ENCODE assay signal across 11 cellular contexts in genomic region chr1:6547301-6547700, GRCh38. TPM values are rescaled to one million over a fixed set of nuclear protein-coding genes. Genes with fewer than 3 reads are reported as not detected.
DNase-seq lines count a peak whose midpoint lies in the region; ATAC-seq and TF ChIP-seq lines count a peak whose summit lies in the region.
"Had no signal": no experiment of that assay in that cellular context is flagged by ENCODE, and none has a peak within 500 bp of the region (broad histone marks: within the 10 kb centered on the region; RNA-seq: fewer than 3 reads in every experiment).

No MANE protein-coding gene starts in this region.

- H3K9me3 ChIP-seq in CD4-positive, alpha-beta T cell (ENCODE audit: control insufficient read depth, low read length) = no peaks in the 10 kb centered on the region
- no peaks in the 10 kb centered on the region for H3K9me3 ChIP-seq in HCT116 (ENCODE audit: control insufficient read depth in 1 of 2, insufficient read depth in 1 of 2, low read depth in 1 of 2, low read length in 2 of 2)

- no peak for TF ChIP-seq CTCF in CD4-positive, alpha-beta T cell (IDR thresholded peaks at IDR 0.05)
- TF ChIP-seq CTCF in HCT116 (IDR thresholded peaks at IDR 0.05 in 2 of 3, conservative IDR thresholded peaks at IDR 0.05 in 1 of 3; ENCODE audit: borderline replicate concordance in 1 of 3, insufficient read depth in 1 of 3, low read depth in 2 of 3, low read length in 2 of 3) = peak in 1 of 3 experiments; percentile 21; a peak in 2 of 6 replicates

- no peaks in the 10 kb centered on the region for H3K9me2 ChIP-seq in HCT116 (ENCODE audit: insufficient read depth)

- peak; percentile 44 for TF ChIP-seq RAD21 in HCT116 (IDR thresholded peaks at IDR 0.05; ENCODE audit: low read depth)

- no peak overlapping the region for H3K9ac ChIP-seq in HCT116 (ENCODE audit: low read length)

- no peaks in the 10 kb centered on the region for H3K27me3 Mint-ChIP-seq in CD4-positive, alpha-beta T cell
- no peaks in the 10 kb centered on the region for H3K27me3 Mint-ChIP-seq in activated naive CD8-positive, alpha-beta T cell treated with anti-CD3 and anti-CD28 coated beads, Interleukin-2, amount 50 U/mL, for 24 hours
- H3K27me3 Mint-ChIP-seq: naive B cell had no signal

- intact Hi-C loops in CD4-positive, alpha-beta T cell (cut with DNase I, micrococcal nuclease) = no loop called here
- intact Hi-C loops in HCT116 (cut with micrococcal nuclease) = loop anchor here (1.0 kb wide), 1 partner anchor 94 kb away; no protein-coding TSS in a partner anchor

- no peak for ATAC-seq in CD4-positive, alpha-beta T cell (ENCODE audit: poor library complexity)
- peak; percentile 53; the same call in 1 of the 2 replicates for ATAC-seq in HCT116
- ATAC-seq in activated naive CD8-positive, alpha-beta T cell treated with anti-CD3 and anti-CD28 coated beads, Interleukin-2, amount 50 U/mL, for 24 hours = no peak
- ATAC-seq in HG03095 (IDR thresholded peaks at IDR 0.05; ENCODE audit: unreplicated experiment) = no peak
- no peak for ATAC-seq in HG02852 (IDR thresholded peaks at IDR 0.05; ENCODE audit: unreplicated experiment)
- no peak for ATAC-seq in HG03196 (IDR thresholded peaks at IDR 0.05; ENCODE audit: unreplicated experiment)
- ATAC-seq: activated CD4-positive, CD25-positive, alpha-beta regulatory T cell treated with anti-CD3 and anti-CD28 coated beads, Interleukin-2, amount 50 U/mL, for 24 hours had no signal

- DNase-seq in CD4-positive, alpha-beta T cell = no peak
- DNase-seq in HCT116 (ENCODE audit: low read depth, low spot score) (peak; percentile 13), iris pigment epithelial cell (ENCODE audit: low read depth) (peak; percentile 36)
- DNase-seq in activated naive CD8-positive, alpha-beta T cell treated with anti-CD3 and anti-CD28 coated beads, Interleukin-2, amount 50 U/mL, for 24 hours = no peak
- DNase-seq: naive B cell, NCI-H69 had no signal

- H3K4me3 ChIP-seq in HCT116 (replicated peaks in 1 of 2; ENCODE audit: low read depth in 1 of 2, low read length in 2 of 2) = no peak overlapping the region
- H3K4me3 ChIP-seq: skin epidermis had no signal

- H2AFZ ChIP-seq in HCT116 (ENCODE audit: low read depth, low read length, poor library complexity, severe bottlenecking) = no peak overlapping the region

- H3K36me3 Mint-ChIP-seq in CD4-positive, alpha-beta T cell (ENCODE audit: low read depth) = peaks cover 64% of the 10 kb centered on the region
- peaks cover 43% of the 10 kb centered on the region for H3K36me3 Mint-ChIP-seq in activated naive CD8-positive, alpha-beta T cell treated with anti-CD3 and anti-CD28 coated beads, Interleukin-2, amount 50 U/mL, for 24 hours (ENCODE audit: low read depth)

- no peak for TF ChIP-seq POLR2A in HCT116 (IDR thresholded peaks at IDR 0.05; ENCODE audit: borderline replicate concordance, extremely low read depth, insufficient read depth, insufficient read length)

- H3K4me3 Mint-ChIP-seq in CD4-positive, alpha-beta T cell = no peak overlapping the region
- no peak overlapping the region for H3K4me3 Mint-ChIP-seq in activated naive CD8-positive, alpha-beta T cell treated with anti-CD3 and anti-CD28 coated beads, Interleukin-2, amount 50 U/mL, for 24 hours

- H3K27ac Mint-ChIP-seq in CD4-positive, alpha-beta T cell = peak overlapping the region; percentile 83
- peak overlapping the region; percentile 89 for H3K27ac Mint-ChIP-seq in activated naive CD8-positive, alpha-beta T cell treated with anti-CD3 and anti-CD28 coated beads, Interleukin-2, amount 50 U/mL, for 24 hours

- peaks cover 54% of the 10 kb centered on the region for H3K79me2 ChIP-seq in HCT116 (ENCODE audit: insufficient read depth, low read length)

- no peak overlapping the region for H3K4me2 ChIP-seq in HCT116 (ENCODE audit: low read length)

- no peaks in the 10 kb centered on the region for H3K4me1 ChIP-seq in HCT116 (ENCODE audit: control insufficient read depth in 1 of 2, insufficient read depth in 2 of 2, low read length in 2 of 2)

- peaks cover 12% of the 10 kb centered on the region; the same call in 1 of the 2 replicates for H4K20me1 ChIP-seq in HCT116 (ENCODE audit: insufficient read depth)

- peaks cover 38 to 51% of the 10 kb centered on the region in 2 experiments for H3K36me3 ChIP-seq in HCT116 (ENCODE audit: control insufficient read depth in 1 of 2, insufficient read depth in 2 of 2, low read length in 2 of 2)

- peaks cover 31% of the 10 kb centered on the region for H3K4me1 Mint-ChIP-seq in CD4-positive, alpha-beta T cell (ENCODE audit: low read depth)
- H3K4me1 Mint-ChIP-seq in activated naive CD8-positive, alpha-beta T cell treated with anti-CD3 and anti-CD28 coated beads, Interleukin-2, amount 50 U/mL, for 24 hours = peaks cover 41% of the 10 kb centered on the region

- CTCF ChIA-PET in CD4-positive, alpha-beta T cell (lab: Charles Lee) = no interaction called here
- CTCF ChIA-PET in HCT116 (lab: Charles Lee) = no interaction called here

- no peaks in the 10 kb centered on the region for H3K9me3 Mint-ChIP-seq in CD4-positive, alpha-beta T cell
- H3K9me3 Mint-ChIP-seq in activated naive CD8-positive, alpha-beta T cell treated with anti-CD3 and anti-CD28 coated beads, Interleukin-2, amount 50 U/mL, for 24 hours = no peaks in the 10 kb centered on the region
- H3K9me3 Mint-ChIP-seq: naive B cell had no signal

- H3K27me3 ChIP-seq in CD4-positive, alpha-beta T cell (ENCODE audit: control insufficient read depth, insufficient read depth, low read length) = no peaks in the 10 kb centered on the region
- H3K27me3 ChIP-seq in HCT116 (ENCODE audit: insufficient read depth, low read length) = no peaks in the 10 kb centered on the region

- POLR2A ChIA-PET in CD4-positive, alpha-beta T cell (lab: Charles Lee) = no interaction called here
- POLR2A ChIA-PET in HCT116 (lab: Charles Lee) = no interaction called here

- peak overlapping the region; percentile 32 for H3K27ac ChIP-seq in CD4-positive, alpha-beta T cell (ENCODE audit: low read depth, low read length)
- no peak overlapping the region for H3K27ac ChIP-seq in HCT116 (ENCODE audit: low read depth, low read length)

- RAD21 ChIA-PET in HCT116 (lab: Charles Lee; ENCODE audit: low non-redundant PET in 1 of 2, low total read pairs in 2 of 2, uncharacterized antibody in 2 of 2, unreplicated experiment in 2 of 2) = no interaction called here

- BruUV-seq in HCT116 (replicated peaks; lab: Mats Ljungman, UMichigan) = no TSS peak

TF ChIP-seq in HCT116, 20 proteins besides CTCF, POLR2A, EP300 and RAD21:
- no peak for TF ChIP-seq REST (IDR thresholded peaks at IDR 0.05; ENCODE audit: low read depth)
- TF ChIP-seq, protein P1, sequence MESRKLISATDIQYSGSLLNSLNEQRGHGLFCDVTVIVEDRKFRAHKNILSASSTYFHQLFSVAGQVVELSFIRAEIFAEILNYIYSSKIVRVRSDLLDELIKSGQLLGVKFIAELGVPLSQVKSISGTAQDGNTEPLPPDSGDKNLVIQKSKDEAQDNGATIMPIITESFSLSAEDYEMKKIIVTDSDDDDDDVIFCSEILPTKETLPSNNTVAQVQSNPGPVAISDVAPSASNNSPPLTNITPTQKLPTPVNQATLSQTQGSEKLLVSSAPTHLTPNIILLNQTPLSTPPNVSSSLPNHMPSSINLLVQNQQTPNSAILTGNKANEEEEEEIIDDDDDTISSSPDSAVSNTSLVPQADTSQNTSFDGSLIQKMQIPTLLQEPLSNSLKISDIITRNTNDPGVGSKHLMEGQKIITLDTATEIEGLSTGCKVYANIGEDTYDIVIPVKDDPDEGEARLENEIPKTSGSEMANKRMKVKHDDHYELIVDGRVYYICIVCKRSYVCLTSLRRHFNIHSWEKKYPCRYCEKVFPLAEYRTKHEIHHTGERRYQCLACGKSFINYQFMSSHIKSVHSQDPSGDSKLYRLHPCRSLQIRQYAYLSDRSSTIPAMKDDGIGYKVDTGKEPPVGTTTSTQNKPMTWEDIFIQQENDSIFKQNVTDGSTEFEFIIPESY (IDR thresholded peaks at IDR 0.05; ENCODE audit: extremely low read depth, insufficient replicate concordance, low read length) = no peak
- TF ChIP-seq, protein P2, sequence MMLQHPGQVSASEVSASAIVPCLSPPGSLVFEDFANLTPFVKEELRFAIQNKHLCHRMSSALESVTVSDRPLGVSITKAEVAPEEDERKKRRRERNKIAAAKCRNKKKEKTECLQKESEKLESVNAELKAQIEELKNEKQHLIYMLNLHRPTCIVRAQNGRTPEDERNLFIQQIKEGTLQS (IDR thresholded peaks at IDR 0.05) = no peak

RNA-seq across cellular contexts. Expression of gene NOL9, which starts 7.0 kb away (rescaled TPM):
- total RNA-seq in CD4-positive, alpha-beta T cell = 10 to 100 TPM; 52.3 to 54.1 TPM
- total RNA-seq in HCT116 (2021; ENCODE audit: unreplicated experiment) = 46.4 TPM
- polyA plus RNA-seq in HCT116 (2012) = 6.0 and 8.2 TPM in 2 replicates

RNA-seq across cellular contexts. Expression of gene TAS1R1, which starts 7.8 kb away (rescaled TPM):
- not detected for total RNA-seq in CD4-positive, alpha-beta T cell
- total RNA-seq in HCT116 (2021; ENCODE audit: unreplicated experiment) = not detected
- polyA plus RNA-seq in HCT116 (2012) = 0.10 and 0.12 TPM in 2 replicates

RNA-seq across cellular contexts. Expression of gene ZBTB48, which starts 32.5 kb away (rescaled TPM):
- 10 to 100 TPM; 31.4 to 31.7 TPM for total RNA-seq in CD4-positive, alpha-beta T cell
- total RNA-seq in HCT116 (2021; ENCODE audit: unreplicated experiment) = 41.9 TPM
- 40.3 and 43.8 TPM in 2 replicates for polyA plus RNA-seq in HCT116 (2012)

RNA-seq across cellular contexts. Expression of gene KLHL21, which starts 55.4 kb away (rescaled TPM):
- total RNA-seq in CD4-positive, alpha-beta T cell = 10 to 100 TPM; 32.0 to 33.5 TPM
- 27.5 TPM for total RNA-seq in HCT116 (2021; ENCODE audit: unreplicated experiment)
- 15.5 and 32.6 TPM in 2 replicates for polyA plus RNA-seq in HCT116 (2012)

RNA-seq across cellular contexts. Expression of gene PLEKHG5, which starts 55.8 kb away (rescaled TPM):
- 1 to 10 TPM; 5.0 to 6.1 TPM for total RNA-seq in CD4-positive, alpha-beta T cell
- 33.0 TPM for total RNA-seq in HCT116 (2021; ENCODE audit: unreplicated experiment)
- polyA plus RNA-seq in HCT116 (2012) = 27.9 and 32.2 TPM in 2 replicates

Comparison
In these comparisons a context has a peak if more than half of its experiments do, and no peak if none do; other contexts are left out.
1. DNase-seq: peak in HCT116 (single experiment) and iris pigment epithelial cell (single experiment); none in CD4-positive, alpha-beta T cell (0 of 10) and activated naive CD8-positive, alpha-beta T cell treated with anti-CD3 and anti-CD28 coated beads, Interleukin-2, amount 50 U/mL, for 24 hours (single experiment).